ENCODE assay signal across 8 cellular contexts in the genomic region with DNA sequence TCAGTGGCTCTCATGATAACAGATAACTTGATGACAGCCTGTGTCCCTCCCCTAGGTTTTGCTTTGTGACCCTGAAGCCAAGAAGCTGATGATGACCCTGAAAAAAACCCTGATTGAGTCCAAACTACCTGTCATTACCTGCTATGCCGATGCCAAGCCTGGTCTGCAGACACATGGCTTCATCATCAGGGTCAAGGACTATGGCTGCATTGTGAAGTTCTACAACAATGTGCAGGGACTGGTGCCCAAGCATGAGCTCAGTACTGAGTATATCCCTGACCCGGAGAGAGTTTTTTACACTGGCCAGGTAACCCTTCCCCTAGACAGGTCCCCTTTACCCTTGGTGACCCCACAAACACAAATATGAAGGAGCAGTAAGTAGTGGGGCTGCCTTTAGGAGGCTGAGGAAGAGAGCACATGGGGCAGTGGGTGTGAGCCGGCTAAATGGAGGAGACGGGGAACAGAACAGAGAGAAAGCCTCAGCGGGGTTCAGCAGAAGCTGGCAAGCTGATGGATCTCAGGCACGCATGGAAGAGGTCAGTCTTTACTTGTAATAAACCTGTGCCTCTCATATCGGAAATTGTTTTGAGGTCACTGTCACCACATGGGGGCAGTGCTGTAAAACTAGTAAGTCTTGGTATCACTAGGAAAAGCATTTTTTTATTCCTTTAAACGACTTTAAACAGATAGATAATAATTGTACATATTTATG. TPM values are rescaled to one million over a fixed set of nuclear protein-coding genes. Genes with fewer than 3 reads are reported as not detected.
A peak's percentile ranks its signal among the peaks of the same experiment; 100 is the strongest.
DNase-seq lines count a peak whose midpoint lies in the region; ATAC-seq and TF ChIP-seq lines count a peak whose summit lies in the region.

No MANE protein-coding gene starts in this region.

- H3K27me3 ChIP-seq in GM06990 (replicated peaks; ENCODE audit: control insufficient read depth, insufficient read depth, low read length) (no peaks in the 10 kb centered on the region), thoracic aorta (replicated peaks; ENCODE audit: insufficient read depth) (no peaks in the 10 kb centered on the region)

- H3K36me3 ChIP-seq in GM06990 (ENCODE audit: control insufficient read depth, insufficient read depth, low read length) (peaks cover 64% of the 10 kb centered on the region), thoracic aorta (peaks cover 66% of the 10 kb centered on the region)

- H3K9me3 ChIP-seq in thoracic aorta = no peaks in the 10 kb centered on the region

- peaks cover 28 to 40% of the 10 kb centered on the region in 2 donors for H3K36me3 Mint-ChIP-seq in naive B cell

- ATAC-seq in naive B cell (ENCODE audit: low read depth in 2 of 2) = no peak
- peak; percentile 59 for ATAC-seq in thoracic aorta (ENCODE audit: insufficient number of reproducible peaks, low FRiP score, low read depth)
- no peak for ATAC-seq in HG02588 (IDR thresholded peaks at IDR 0.05; ENCODE audit: unreplicated experiment)

- H3K27ac ChIP-seq in 22Rv1 (no peak overlapping the region; the same call in 1 of the 2 replicates), thoracic aorta (no peak overlapping the region)

- H3K9me3 Mint-ChIP-seq in naive B cell = no peaks in the 10 kb centered on the region

- H3K4me3 ChIP-seq in GM06990 (replicated peaks; ENCODE audit: low read depth, low read length) (no peak overlapping the region), thoracic aorta (no peak overlapping the region)

- no peaks in the 10 kb centered on the region for H3K27me3 Mint-ChIP-seq in naive B cell

- no peaks in the 10 kb centered on the region for H3K4me1 ChIP-seq in thoracic aorta (ENCODE audit: control insufficient read depth in 1 of 2, low read depth in 2 of 2)

- peak overlapping the region in 2 of 6 donors; percentile 40 to 58 for H3K27ac Mint-ChIP-seq in naive B cell

- H3K4me1 Mint-ChIP-seq in naive B cell = no peaks in the 10 kb centered on the region

- DNase-seq in GM06990 (ENCODE audit: extremely low read depth, insufficient read length) (peak; percentile 26), NCI-H2227 treated with DMSO at 0.1 percent for 48 hours (lab: John Stamatoyannopoulos, UW) (peak; percentile 7), epidermal melanocyte (ENCODE audit: insufficient read length, low spot score) (peak; percentile 50), naive B cell (peak; percentile 28), thoracic aorta (ENCODE audit: low spot score) (peak; percentile 43)
- peak; percentile 35 to 51 for DNase-seq in activated CD4-positive, alpha-beta T cell treated with anti-CD3 and anti-CD28 coated beads, Interleukin-2, amount 50 U/mL, for 4 hours

- peak; percentile 75 for TF ChIP-seq CTCF in 22Rv1 (IDR thresholded peaks at IDR 0.05)
- peak; percentile 53 for TF ChIP-seq CTCF in GM06990 (IDR thresholded peaks at IDR 0.05; ENCODE audit: insufficient read depth, low read length, poor library complexity, severe bottlenecking)
- peak; percentile 69 for TF ChIP-seq CTCF in thoracic aorta (IDR thresholded peaks at IDR 0.05)

- H3K4me3 Mint-ChIP-seq in naive B cell = no peak overlapping the region

RNA-seq across cellular contexts. Expression of a gene that starts 20.2 kb away (rescaled TPM):
- polyA plus RNA-seq in naive B cell (ENCODE audit: low read depth in 6 of 6) = 10 to 100 TPM in 2 of 6 donors, 1 to 10 TPM in 4; 5.0 to 16.0 (median 9.4) TPM
- 10 to 100 TPM; 10.7 to 23.0 TPM for total RNA-seq in thoracic aorta

RNA-seq across cellular contexts. Expression of a gene that starts 20.3 kb away (rescaled TPM):
- polyA plus RNA-seq in naive B cell (ENCODE audit: low read depth in 6 of 6) = 100 to 1,000 TPM; 364 to 441 (median 409) TPM
- total RNA-seq in thoracic aorta = 100 to 1,000 TPM; 148 to 269 TPM

RNA-seq across cellular contexts. Expression of a gene that starts 35.6 kb away (rescaled TPM):
- polyA plus RNA-seq in naive B cell (ENCODE audit: low read depth in 6 of 6) = 1 to 10 TPM in 2 of 6 donors, under 1 TPM in 3, not detected in 1; 0.39 to 2.3 (median 1.00) TPM
- total RNA-seq in thoracic aorta = 100 to 1,000 TPM in 1 of 2 donors, 10 to 100 TPM in 1; 98.4 to 113 TPM

RNA-seq across cellular contexts. Expression of a gene that starts 42.1 kb away (rescaled TPM):
- polyA plus RNA-seq in naive B cell (ENCODE audit: low read depth in 6 of 6) = not detected
- total RNA-seq in thoracic aorta = not detected

RNA-seq across cellular contexts. Expression of a gene that starts 48.8 kb away (rescaled TPM):
- polyA plus RNA-seq in naive B cell (ENCODE audit: low read depth in 6 of 6) = 1 to 10 TPM; 3.4 to 5.3 (median 4.2) TPM
- 1 to 10 TPM; 3.7 to 5.3 TPM for total RNA-seq in thoracic aorta
